10 cellular contexts compared by ENCODE assay signal in genomic region chr2:43083278-43083677, GRCh38.
A peak's percentile ranks its signal among the peaks of the same experiment; 100 is the strongest.
DNase-seq lines count a peak whose midpoint lies in the region; ATAC-seq and TF ChIP-seq lines count a peak whose summit lies in the region.
"Had no signal": no experiment of that assay in that cellular context is flagged by ENCODE, and none has a peak within 500 bp of the region (broad histone marks: within the 10 kb centered on the region; RNA-seq: fewer than 3 reads in every experiment).

No MANE protein-coding gene starts in this region.

- peak overlapping the region; percentile 17 for H3K9ac ChIP-seq in NT2/D1 (ENCODE audit: insufficient read length, low read depth)
- peak overlapping the region in 2 of 5 donors; percentile 23 to 59 for H3K9ac ChIP-seq in subcutaneous abdominal adipose tissue (ENCODE audit: low read length in 5 of 5)

- WGBS in lung, 2 donors, result 39 to 52% methylated on average over 8 of the region's 8 CpGs

- DNase-seq in NT2/D1 (ENCODE audit: low read depth, low spot score), result no peak
- DNase-seq in dermis blood vessel endothelial cell, result peak; percentile 69
- DNase-seq in lung (ENCODE audit: low spot score), result no peak
- no peak for DNase-seq in stimulated activated CD4-positive, alpha-beta T cell treated with anti-CD3 and anti-CD28 coated beads, Interleukin-2, amount 100 ng/mL, for 48 hours
- DNase-seq in AML-193 (lab: John Stamatoyannopoulos, UW), result no peak
- DNase-seq in HAP-1 (ENCODE audit: low spot score in 2 of 2), result no peak
- DNase-seq: activated gamma-delta T cell treated with Interleukin-2 at 50 U/mL for 16 hours, DMS79 had no signal

- H3K27ac ChIP-seq in lung (ENCODE audit: low read depth in 1 of 2, low read length in 1 of 2) (peak overlapping the region; percentile 75 to 80), subcutaneous abdominal adipose tissue (ENCODE audit: low read depth, low read length) (peak overlapping the region; percentile 90)

- no peaks in the 10 kb centered on the region for H3K27me3 ChIP-seq in NT2/D1 (ENCODE audit: insufficient read depth, insufficient read length)
- H3K27me3 ChIP-seq in lung (ENCODE audit: control insufficient read depth, insufficient read depth), result no peaks in the 10 kb centered on the region
- no peaks in the 10 kb centered on the region for H3K27me3 ChIP-seq in subcutaneous abdominal adipose tissue (ENCODE audit: control insufficient read depth in 5 of 5, insufficient read depth in 4 of 5, low read length in 5 of 5)
- H3K27me3 ChIP-seq in HAP-1 (ENCODE audit: low read depth), result no peaks in the 10 kb centered on the region

- H3K4me1 ChIP-seq in NT2/D1 (ENCODE audit: insufficient read depth, insufficient read length) (peaks cover 24% of the 10 kb centered on the region), lung (ENCODE audit: control insufficient read depth in 2 of 2, insufficient read depth in 2 of 2, low read length in 2 of 2) (peaks cover 0 to 34% of the 10 kb centered on the region in 2 donors), subcutaneous abdominal adipose tissue (ENCODE audit: control insufficient read depth in 5 of 5, insufficient read depth in 5 of 5, low read length in 5 of 5) (peaks cover 29 to 82% (median 72%) of the 10 kb centered on the region in 5 donors), HAP-1 (no peaks in the 10 kb centered on the region)

- no peak for TF ChIP-seq CTCF in lung (IDR thresholded peaks at IDR 0.05; ENCODE audit: control extremely low read depth, extremely low read depth)

- H3K9me3 ChIP-seq in NT2/D1 (ENCODE audit: insufficient read depth, low read length) (no peaks in the 10 kb centered on the region), lung (ENCODE audit: control insufficient read depth in 2 of 2, insufficient read depth in 1 of 2, low read length in 1 of 2) (peaks cover 0 to 3% of the 10 kb centered on the region in 2 donors), subcutaneous abdominal adipose tissue (ENCODE audit: control insufficient read depth in 5 of 5, low read length in 5 of 5) (no peaks in the 10 kb centered on the region), HAP-1 (no peaks in the 10 kb centered on the region)

- in situ Hi-C loops in HAP-1 (cut with MboI; ENCODE audit: low sequenced_read_pairs), result no loop called here

- H3K36me3 ChIP-seq in NT2/D1 (ENCODE audit: insufficient read depth, insufficient read length, low read length), result no peaks in the 10 kb centered on the region
- H3K36me3 ChIP-seq in lung (ENCODE audit: control insufficient read depth in 2 of 2, insufficient read depth in 2 of 2, low read length in 2 of 2), result no peaks in the 10 kb centered on the region
- no peaks in the 10 kb centered on the region for H3K36me3 ChIP-seq in subcutaneous abdominal adipose tissue (ENCODE audit: control insufficient read depth in 5 of 5, insufficient read depth in 5 of 5, low read length in 5 of 5)
- H3K36me3 ChIP-seq in HAP-1 (replicated peaks), result no peaks in the 10 kb centered on the region

- ATAC-seq in lung (ENCODE audit: insufficient read depth, low FRiP score) (no peak), GM19455 (IDR thresholded peaks at IDR 0.05; ENCODE audit: unreplicated experiment) (no peak)

- H3K4me3 ChIP-seq in NT2/D1 (ENCODE audit: insufficient read length, low read depth) (no peak overlapping the region), lung (no peak overlapping the region), subcutaneous abdominal adipose tissue (ENCODE audit: low read depth in 1 of 5, low read length in 5 of 5) (peak overlapping the region in 1 of 5 donors; percentile 30), HAP-1 (no peak overlapping the region)
